Comparison of ENCODE assay signal across 10 cellular contexts in genomic region chr4:121998024-121998423, GRCh38. TPM values are rescaled to one million over a fixed set of nuclear protein-coding genes. Genes with fewer than 3 reads are reported as not detected.
DNase-seq lines count a peak whose midpoint lies in the region; ATAC-seq, FAIRE-seq and TF ChIP-seq lines count a peak whose summit lies in the region.
"Had no signal": no experiment of that assay in that cellular context is flagged by ENCODE, and none has a peak within 500 bp of the region (broad histone marks: within the 10 kb centered on the region; RNA-seq: fewer than 3 reads in every experiment).

No MANE protein-coding gene starts in this region.

- no peaks in the 10 kb centered on the region for H3K36me3 ChIP-seq in kidney (ENCODE audit: control insufficient read depth in 1 of 2, insufficient read depth in 2 of 2, low read length in 2 of 2)

- no peaks in the 10 kb centered on the region for H3K9me3 ChIP-seq in kidney (ENCODE audit: control insufficient read depth in 1 of 2, low read length in 2 of 2)

- FAIRE-seq in kidney (lab: Jason Lieb, UNC), result no peak

- H3K4me1 ChIP-seq in kidney (ENCODE audit: control insufficient read depth in 1 of 2, insufficient read depth in 1 of 2, low read depth in 1 of 2, low read length in 2 of 2), result no peaks in the 10 kb centered on the region

- TF ChIP-seq CTCF in epithelial cell of proximal tubule (conservative IDR thresholded peaks at IDR 0.05; ENCODE audit: low read depth, low read length) (peak; percentile 72), kidney (IDR thresholded peaks at IDR 0.05; ENCODE audit: borderline replicate concordance, extremely low read depth, insufficient read depth) (no peak)

- intact Hi-C loops in kidney (cut with DNase I), result no loop called here

- DNase-seq in A172 (ENCODE audit: low spot score) (peak; percentile 5), DMS79 (lab: John Stamatoyannopoulos, UW) (peak; percentile 1), NCI-H510A (lab: John Stamatoyannopoulos, UW) (peak; percentile 61), epithelial cell of proximal tubule (ENCODE audit: low read depth) (peak; percentile 9), 8988T (no peak), AG08396 (ENCODE audit: low spot score) (no peak), kidney (no peak)
- DNase-seq: cortex of kidney, RPMI8226 had no signal

- no peak overlapping the region for H3K4me3 ChIP-seq in epithelial cell of proximal tubule (ENCODE audit: low read depth, low read length)
- no peak overlapping the region for H3K4me3 ChIP-seq in kidney (ENCODE audit: low read length in 2 of 2)

- H3K27ac ChIP-seq in kidney (ENCODE audit: low read depth in 2 of 2, low read length in 2 of 2), result no peak overlapping the region

- no peak for ATAC-seq in HG03280 (IDR thresholded peaks at IDR 0.05; ENCODE audit: unreplicated experiment)

- H3K9ac ChIP-seq in kidney (ENCODE audit: low read length in 2 of 2), result no peak overlapping the region

RNA-seq across cellular contexts. Expression of gene TRPC3, which starts 46.2 kb away (rescaled TPM):
- total RNA-seq in A172 (2014; rRNA removed; shearing (Covaris generic)), result 0.57 and 0.98 TPM in 2 replicates
- total RNA-seq in epithelial cell of proximal tubule (0.06 and 0.07 TPM in 2 replicates), kidney (0.44 TPM)
- polyA plus RNA-seq in kidney (ENCODE audit: insufficient read depth, low read depth, low replicate concordance), result 0.17 TPM

Comparison
In these comparisons a context has a peak if more than half of its experiments do, and no peak if none do; other contexts are left out.
1. DNase-seq: peak in A172 (single experiment), DMS79 (single experiment), NCI-H510A (single experiment) and epithelial cell of proximal tubule (single experiment); none in 8988T (single experiment), AG08396 (single experiment) and kidney (single experiment).